10 cellular contexts compared by ENCODE assay signal in the genomic region with DNA sequence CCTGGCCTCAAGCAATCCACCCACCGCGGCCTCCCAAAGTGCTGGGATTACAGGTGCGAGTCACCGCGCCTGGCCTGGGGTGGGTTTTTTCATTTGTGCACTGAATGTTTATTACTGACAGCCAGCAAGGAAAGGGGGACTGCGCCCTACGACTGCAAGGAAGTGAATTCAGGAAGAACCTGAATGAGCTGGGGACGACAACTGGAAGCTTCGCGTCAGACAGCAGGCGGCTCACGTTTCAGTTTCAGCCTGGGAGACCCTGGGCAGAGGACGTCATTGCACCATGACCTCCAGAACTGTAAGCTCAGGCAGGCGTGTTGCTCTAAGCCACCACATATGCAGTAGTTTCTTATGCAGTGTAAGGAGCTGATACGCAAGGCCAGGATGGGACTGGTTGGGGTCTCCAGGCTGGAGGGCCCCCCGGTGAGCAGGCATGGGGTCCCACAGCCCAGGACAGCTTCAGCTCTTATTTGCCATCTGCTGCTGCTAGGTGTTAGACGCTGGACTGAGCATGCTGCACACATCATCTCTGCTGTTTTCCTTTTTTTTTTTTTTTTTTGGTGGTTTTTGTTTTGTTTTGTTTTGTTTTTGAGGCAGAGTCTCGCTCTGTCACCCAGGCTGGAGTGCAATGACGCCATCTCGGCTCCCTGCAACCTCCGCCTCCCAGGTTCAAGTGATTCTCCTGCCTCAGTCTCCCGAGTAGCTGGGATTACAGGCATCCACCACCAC.
DNase-seq lines count a peak whose midpoint lies in the region; ATAC-seq and TF ChIP-seq lines count a peak whose summit lies in the region.
"Had no signal": no experiment of that assay in that cellular context is flagged by ENCODE, and none has a peak within 500 bp of the region (broad histone marks: within the 10 kb centered on the region; RNA-seq: fewer than 3 reads in every experiment).

No MANE protein-coding gene starts in this region.

- H3K36me3 Mint-ChIP-seq in activated CD4-positive, alpha-beta T cell treated with anti-CD3 and anti-CD28 coated beads, Interleukin-2, amount 10 ng/mL, durations not matched to agents 7 days and 5 days (ENCODE audit: low read depth): no peaks in the 10 kb centered on the region
- H3K36me3 Mint-ChIP-seq in activated CD4-positive, alpha-beta T cell treated with anti-CD3 and anti-CD28 coated beads for 36 hours (ENCODE audit: low read depth): no peaks in the 10 kb centered on the region
- H3K36me3 Mint-ChIP-seq: naive B cell had no signal

- WGBS in transverse colon (ENCODE audit: low coverage in 1 of 2), 2 donors: 73% methylated on average over 3 to 22 of the region's 22 CpGs

- in situ Hi-C loops in brain microvascular endothelial cell (cut with HindIII; ENCODE audit: low pct_ligation_motif_present, low sequenced_read_pairs): no loop called here
- in situ Hi-C loops in transverse colon (cut with MboI; ENCODE audit: low pct_ligation_motif_present in 1 of 4, low pct_unique_long_range_greater_than_20kb in 1 of 4, low sequenced_read_pairs in 3 of 4): loop anchor here in 1 of 4 donors (10.0 kb wide), 1 partner anchor 48 kb away; no protein-coding TSS in a partner anchor

- no peak for TF ChIP-seq EP300 in transverse colon (IDR thresholded peaks at IDR 0.05; ENCODE audit: low read depth)

- H3K4me3 Mint-ChIP-seq in activated CD4-positive, alpha-beta T cell treated with anti-CD3 and anti-CD28 coated beads, Interleukin-2, amount 10 ng/mL, durations not matched to agents 7 days and 5 days: no peak overlapping the region
- no peak overlapping the region for H3K4me3 Mint-ChIP-seq in activated CD4-positive, alpha-beta T cell treated with anti-CD3 and anti-CD28 coated beads for 36 hours

- H3K4me1 ChIP-seq in transverse colon: peaks cover 42 to 76% (median 59%) of the 10 kb centered on the region in 4 donors

- TF ChIP-seq CTCF in brain microvascular endothelial cell (IDR thresholded peaks at IDR 0.05; ENCODE audit: low read depth, low read length, missing control alignments): no peak
- TF ChIP-seq CTCF in transverse colon (IDR thresholded peaks at IDR 0.05): no peak

- no peak for TF ChIP-seq POLR2A in transverse colon (IDR thresholded peaks at IDR 0.05)

- no peaks in the 10 kb centered on the region for H3K9me3 Mint-ChIP-seq in activated CD4-positive, alpha-beta T cell treated with anti-CD3 and anti-CD28 coated beads, Interleukin-2, amount 10 ng/mL, durations not matched to agents 7 days and 5 days
- H3K9me3 Mint-ChIP-seq in activated CD4-positive, alpha-beta T cell treated with anti-CD3 and anti-CD28 coated beads for 36 hours (ENCODE audit: low read depth): no peaks in the 10 kb centered on the region
- H3K9me3 Mint-ChIP-seq: activated T-helper 17 cell treated with anti-CD3 and anti-CD28 coated beads, Interleukin-2, amount 50 U/mL, for 72 hours; naive B cell had no signal

- CTCF ChIA-PET in activated CD4-positive, alpha-beta T cell treated with anti-CD3 and anti-CD28 coated beads, Interleukin-2, amount 10 ng/mL, durations not matched to agents 7 days and 5 days (lab: Charles Lee): interaction anchor here (0.7 to 1.6 kb wide), 4 partner anchors 9 to 65 kb away, joined by 3 to 5 read pairs (median 4); no protein-coding TSS in a partner anchor
- CTCF ChIA-PET in activated CD4-positive, alpha-beta T cell treated with anti-CD3 and anti-CD28 coated beads for 36 hours (lab: Charles Lee): interaction anchor here (0.6 to 1.8 kb wide), 2 partner anchors 9 to 22 kb away, joined by 3 to 6 read pairs; no protein-coding TSS in a partner anchor

- no peak overlapping the region for H3K4me3 ChIP-seq in brain microvascular endothelial cell (ENCODE audit: low read depth, low read length)
- no peak overlapping the region for H3K4me3 ChIP-seq in transverse colon

- H3K36me3 ChIP-seq in brain microvascular endothelial cell (replicated peaks) (no peaks in the 10 kb centered on the region), transverse colon (no peaks in the 10 kb centered on the region)

- H3K27me3 Mint-ChIP-seq in activated CD4-positive, alpha-beta T cell treated with anti-CD3 and anti-CD28 coated beads, Interleukin-2, amount 10 ng/mL, durations not matched to agents 7 days and 5 days: no peaks in the 10 kb centered on the region
- H3K27me3 Mint-ChIP-seq in activated CD4-positive, alpha-beta T cell treated with anti-CD3 and anti-CD28 coated beads for 36 hours: no peaks in the 10 kb centered on the region
- H3K27me3 Mint-ChIP-seq: activated T-helper 17 cell treated with anti-CD3 and anti-CD28 coated beads, Interleukin-2, amount 50 U/mL, for 72 hours; naive B cell had no signal

- H3K4me1 Mint-ChIP-seq in activated CD4-positive, alpha-beta T cell treated with anti-CD3 and anti-CD28 coated beads, Interleukin-2, amount 10 ng/mL, durations not matched to agents 7 days and 5 days: peaks cover 43% of the 10 kb centered on the region
- peaks cover 14% of the 10 kb centered on the region for H3K4me1 Mint-ChIP-seq in activated CD4-positive, alpha-beta T cell treated with anti-CD3 and anti-CD28 coated beads for 36 hours

- peak overlapping the region; percentile 86 for H3K27ac Mint-ChIP-seq in activated CD4-positive, alpha-beta T cell treated with anti-CD3 and anti-CD28 coated beads, Interleukin-2, amount 10 ng/mL, durations not matched to agents 7 days and 5 days
- H3K27ac Mint-ChIP-seq in activated CD4-positive, alpha-beta T cell treated with anti-CD3 and anti-CD28 coated beads for 36 hours: no peak overlapping the region
- H3K27ac Mint-ChIP-seq: activated T-helper 17 cell treated with anti-CD3 and anti-CD28 coated beads, Interleukin-2, amount 50 U/mL, for 72 hours had no signal

- ATAC-seq in activated CD4-positive, alpha-beta T cell treated with anti-CD3 and anti-CD28 coated beads for 36 hours: no peak
- ATAC-seq in GM21528 (IDR thresholded peaks at IDR 0.05; ENCODE audit: low FRiP score, unreplicated experiment) (no peak), left lobe of liver (no peak)

- no peaks in the 10 kb centered on the region for H3K27me3 ChIP-seq in brain microvascular endothelial cell (replicated peaks)
- H3K27me3 ChIP-seq in transverse colon: no peaks in the 10 kb centered on the region

- no peak for DNase-seq in activated CD4-positive, alpha-beta T cell treated with anti-CD3 and anti-CD28 coated beads, Interleukin-2, amount 10 ng/mL, durations not matched to agents 7 days and 5 days
- DNase-seq in activated CD4-positive, alpha-beta T cell treated with anti-CD3 and anti-CD28 coated beads for 36 hours: no peak
- peak; percentile 83 for DNase-seq in brain microvascular endothelial cell
- peak; percentile 46 to 75 for DNase-seq in lung microvascular endothelial cell (ENCODE audit: low read depth in 2 of 2)
- peak; percentile 34 for DNase-seq in transverse colon
- no peak for DNase-seq in stimulated activated CD4-positive, alpha-beta T cell treated with anti-CD3 and anti-CD28 coated beads, Interleukin-4, amount 100 ng/mL, for 24 hours
- no peak for DNase-seq in left lobe of liver (ENCODE audit: low spot score)
- DNase-seq: naive B cell had no signal

- intact Hi-C loops in activated CD4-positive, alpha-beta T cell treated with anti-CD3 and anti-CD28 coated beads for 36 hours (cut with DNase I, micrococcal nuclease): loop anchor here in 1 of 2 experiments (1.0 kb wide), 1 partner anchor 10 kb away; no protein-coding TSS in a partner anchor
- intact Hi-C loops in transverse colon (cut with DNase I; ENCODE audit: low total_unique reads): loop anchor here (1.0 to 10.0 kb wide), 3 partner anchors 35 to 62 kb away; no protein-coding TSS in a partner anchor

- H3K9me3 ChIP-seq in transverse colon: no peaks in the 10 kb centered on the region

- POLR2A ChIA-PET in activated CD4-positive, alpha-beta T cell treated with anti-CD3 and anti-CD28 coated beads, Interleukin-2, amount 10 ng/mL, durations not matched to agents 7 days and 5 days (lab: Charles Lee): interaction anchor here (0.6 kb wide), 1 partner anchor 9 kb away, joined by 4 read pairs; no protein-coding TSS in a partner anchor
- POLR2A ChIA-PET in activated CD4-positive, alpha-beta T cell treated with anti-CD3 and anti-CD28 coated beads for 36 hours (lab: Charles Lee): interaction anchor here (2.1 kb wide), 1 partner anchor 67 kb away, joined by 11 read pairs; the partner anchor contains the start of gene GADD45B

- peak overlapping the region; percentile 98 for H3K27ac ChIP-seq in brain microvascular endothelial cell
- peak overlapping the region; percentile 89 to 93 (median 90) for H3K27ac ChIP-seq in transverse colon

Comparison
In these comparisons a context has a peak if more than half of its experiments do, and no peak if none do; other contexts are left out.
1. DNase-seq: peak in brain microvascular endothelial cell (single experiment), lung microvascular endothelial cell (2 of 2) and transverse colon (single experiment); none in activated CD4-positive, alpha-beta T cell treated with anti-CD3 and anti-CD28 coated beads, Interleukin-2, amount 10 ng/mL, durations not matched to agents 7 days and 5 days (single experiment), activated CD4-positive, alpha-beta T cell treated with anti-CD3 and anti-CD28 coated beads for 36 hours (single experiment), stimulated activated CD4-positive, alpha-beta T cell treated with anti-CD3 and anti-CD28 coated beads, Interleukin-4, amount 100 ng/mL, for 24 hours (single experiment) and left lobe of liver (single experiment).